9 cellular contexts compared by ENCODE assay signal in the genomic region with DNA sequence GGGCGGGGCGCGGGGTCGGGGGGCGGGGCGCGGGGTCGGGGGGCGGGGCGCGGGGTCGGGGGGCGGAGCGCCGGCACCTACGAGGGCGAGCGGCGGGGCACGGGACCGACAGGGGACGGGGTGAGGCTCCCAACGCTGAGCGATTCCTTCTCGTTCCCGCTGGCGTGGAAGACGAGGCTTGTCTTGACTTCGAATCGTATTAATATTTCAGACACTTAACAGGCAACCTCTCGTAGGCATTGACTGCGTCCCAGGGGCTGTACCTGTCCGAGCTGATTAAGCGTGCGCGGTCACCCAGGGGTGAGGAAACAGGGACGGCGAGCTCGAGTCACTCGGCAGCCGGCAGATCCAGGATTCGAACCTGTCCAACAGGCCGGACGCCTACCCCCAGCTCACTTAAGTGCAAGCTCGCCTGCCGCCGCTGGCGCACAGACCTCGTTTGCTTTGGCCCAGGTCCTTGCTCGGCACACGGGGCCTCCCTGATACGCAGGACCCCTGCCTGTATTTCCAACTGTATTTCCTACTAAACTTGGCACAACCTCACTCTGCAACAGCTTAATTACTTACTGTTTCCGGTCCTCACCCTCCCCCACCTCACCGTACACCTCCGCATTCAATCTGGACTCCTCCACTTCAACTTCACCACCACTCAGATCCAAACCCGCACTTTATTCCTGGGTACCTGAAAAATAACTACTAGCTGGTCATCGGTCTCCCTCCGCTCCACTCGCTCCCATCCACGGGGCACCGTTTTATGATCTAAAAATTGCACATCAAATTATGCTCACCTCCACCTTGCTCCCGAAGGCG. TPM values are rescaled to one million over a fixed set of nuclear protein-coding genes. Genes with fewer than 3 reads are reported as not detected.
DNase-seq lines count a peak whose midpoint lies in the region; ATAC-seq and TF ChIP-seq lines count a peak whose summit lies in the region.
"Had no signal": no experiment of that assay in that cellular context is flagged by ENCODE, and none has a peak within 500 bp of the region (broad histone marks: within the 10 kb centered on the region; RNA-seq: fewer than 3 reads in every experiment).

No MANE protein-coding gene starts in this region.

- no peaks in the 10 kb centered on the region for H3K9me3 Mint-ChIP-seq in CD8-positive, alpha-beta T cell

- H3K36me3 Mint-ChIP-seq in CD8-positive, alpha-beta T cell: peaks cover 21% of the 10 kb centered on the region

- peak overlapping the region; percentile 64 for H3K27ac ChIP-seq in CD8-positive, alpha-beta T cell (ENCODE audit: low read depth, low read length)
- H3K27ac ChIP-seq in breast epithelium (peak overlapping the region; percentile 94 to 98), spleen (peak overlapping the region; percentile 66 to 98 (median 90))

- TF ChIP-seq POLR2A in breast epithelium (IDR thresholded peaks at IDR 0.05) (peak; percentile 59), spleen (IDR thresholded peaks at IDR 0.05) (peak in 1 of 3 donors; percentile 47)

- peak overlapping the region; percentile 86 for H3K27ac Mint-ChIP-seq in CD8-positive, alpha-beta T cell

- peak overlapping the region; percentile 85 for H3K4me3 Mint-ChIP-seq in CD8-positive, alpha-beta T cell

- no peak for TF ChIP-seq CTCF in CD8-positive, alpha-beta T cell (IDR thresholded peaks at IDR 0.05)
- peak in 1 of 3 donors; percentile 11 for TF ChIP-seq CTCF in breast epithelium (IDR thresholded peaks at IDR 0.05)
- TF ChIP-seq CTCF in kidney epithelial cell (IDR thresholded peaks at IDR 0.05; ENCODE audit: insufficient read depth, low read length, poor library complexity, severe bottlenecking): no peak
- peak in 1 of 11 experiments; percentile 11 for TF ChIP-seq CTCF in spleen (IDR thresholded peaks at IDR 0.05 in 8 of 11, conservative IDR thresholded peaks at IDR 0.05 in 3 of 11)

- peaks cover 40% of the 10 kb centered on the region for H3K4me1 Mint-ChIP-seq in CD8-positive, alpha-beta T cell (ENCODE audit: low read depth)

- POLR2A ChIA-PET in CD8-positive, alpha-beta T cell (lab: Charles Lee): interaction anchor here (0.8 to 1.3 kb wide), 2 partner anchors 119 to 155 kb away, joined by 3 to 5 read pairs; partner anchors contain the start of gene KLF15

- peak overlapping the region; percentile 69 for H3K4me3 ChIP-seq in CD8-positive, alpha-beta T cell (ENCODE audit: low read depth, low read length)
- H3K4me3 ChIP-seq in breast epithelium (peak overlapping the region; percentile 58 to 76 (median 74)), kidney epithelial cell (ENCODE audit: low read depth, low read length) (peak overlapping the region; percentile 67), spleen (peak overlapping the region; percentile 43 to 90 (median 59))

- CTCF ChIA-PET in CD8-positive, alpha-beta T cell (lab: Charles Lee): interaction anchor here (1.0 kb wide), 1 partner anchor 11 kb away, joined by 3 read pairs; no protein-coding TSS in a partner anchor

- H3K4me1 ChIP-seq in CD8-positive, alpha-beta T cell (ENCODE audit: insufficient read depth, low read length): peaks cover 37% of the 10 kb centered on the region
- H3K4me1 ChIP-seq in breast epithelium (peaks cover 4 to 20% of the 10 kb centered on the region in 2 donors), spleen (peaks cover 32 to 63% (median 46%) of the 10 kb centered on the region in 6 donors)

- peak in 1 of 7 experiments; percentile 41 for DNase-seq in CD8-positive, alpha-beta T cell
- DNase-seq in breast epithelium (ENCODE audit: low spot score in 2 of 2): peak; percentile 63 to 64
- DNase-seq in kidney epithelial cell (ENCODE audit: low read depth): no peak
- DNase-seq in spleen: peak; percentile 96
- DNase-seq in GM19238 (ENCODE audit: insufficient read length, low spot score): no peak

- intact Hi-C loops in CD8-positive, alpha-beta T cell (cut with DNase I, micrococcal nuclease): loop anchor here (1.0 to 10.0 kb wide), 11 partner anchors 176 to 1678 kb away; partner anchors contain the start of genes ABTB1 (in 2 of the 2), EEFSEC (in 1 of the 2), PLXNA1 (in 1 of the 2) and SEC61A1 (in 1 of the 2)
- intact Hi-C loops in breast epithelium (cut with DNase I; ENCODE audit: low total_unique reads): loop anchor here (10.0 kb wide), 1 partner anchor 308 kb away; no protein-coding TSS in a partner anchor
- intact Hi-C loops in spleen (cut with DNase I; ENCODE audit: low total_unique reads): no loop called here

- no peaks in the 10 kb centered on the region for H3K9me3 ChIP-seq in CD8-positive, alpha-beta T cell (ENCODE audit: low read length)
- H3K9me3 ChIP-seq in breast epithelium (no peaks in the 10 kb centered on the region), spleen (no peaks in the 10 kb centered on the region)

- H3K27me3 Mint-ChIP-seq in CD8-positive, alpha-beta T cell (ENCODE audit: low read depth): no peaks in the 10 kb centered on the region

- no peaks in the 10 kb centered on the region for H3K36me3 ChIP-seq in CD8-positive, alpha-beta T cell (ENCODE audit: insufficient read depth, low read length)
- H3K36me3 ChIP-seq in breast epithelium (no peaks in the 10 kb centered on the region), kidney epithelial cell (ENCODE audit: control insufficient read depth, insufficient read depth, low read length) (no peaks in the 10 kb centered on the region), spleen (peaks cover 0 to 8% (median 5%) of the 10 kb centered on the region in 6 donors)

- peak; percentile 2 for ATAC-seq in CD8-positive, alpha-beta T cell
- ATAC-seq in GM19463 (IDR thresholded peaks at IDR 0.05; ENCODE audit: unreplicated experiment) (peak; percentile 20), HG03521 (IDR thresholded peaks at IDR 0.05; ENCODE audit: unreplicated experiment) (peak; percentile 24)

- WGBS in spleen, 5 donors: 13 to 21% (median 18%) methylated on average over 37 to 56 of the region's 63 CpGs

- H3K27me3 ChIP-seq in CD8-positive, alpha-beta T cell (ENCODE audit: insufficient read depth, low read length): no peaks in the 10 kb centered on the region
- H3K27me3 ChIP-seq in breast epithelium (no peaks in the 10 kb centered on the region), kidney epithelial cell (ENCODE audit: control insufficient read depth, insufficient read depth, low read length) (no peaks in the 10 kb centered on the region), spleen (replicated peaks in 1 of 7) (no peaks in the 10 kb centered on the region)

TF ChIP-seq in PFSK-1, 5 proteins besides CTCF, POLR2A, EP300 and RAD21:
- TF ChIP-seq TAF1 (IDR thresholded peaks at IDR 0.05; ENCODE audit: borderline replicate concordance, insufficient read depth, low read length): no peak
- no peak for TF ChIP-seq REST (IDR thresholded peaks at IDR 0.05; ENCODE audit: insufficient read depth in 1 of 2, low read depth in 2 of 2, low read length in 2 of 2)
- no peak for TF ChIP-seq FOXP2 (optimal IDR thresholded peaks at IDR 0.05; ENCODE audit: borderline replicate concordance, extremely low read depth, extremely low read length, insufficient read depth)
- TF ChIP-seq SIN3A (IDR thresholded peaks at IDR 0.05; ENCODE audit: borderline replicate concordance, insufficient read depth, low read length): no peak
- 0 out of 2 replicates have a peak, but pooled peaks have one; percentile 44 for TF ChIP-seq POLR2AphosphoS5 (IDR thresholded peaks at IDR 0.05; ENCODE audit: low read depth, low read length)
TF ChIP-seq in PFSK-1: peak in this region for 1.

RNA-seq across cellular contexts. Expression of gene ZXDC, which starts 0.7 kb away (rescaled TPM):
- 10 to 100 TPM; 60.7 to 62.8 TPM for total RNA-seq in CD8-positive, alpha-beta T cell
- 15.9 TPM for polyA plus RNA-seq in PFSK-1 (2012; ENCODE audit: insufficient read length, low read depth)
- total RNA-seq in breast epithelium: 10 to 100 TPM; 37.6 to 42.4 (median 39.0) TPM
- 38.4 and 39.4 TPM in 2 replicates for total RNA-seq in kidney epithelial cell
- total RNA-seq in spleen: 10 to 100 TPM; 32.4 to 75.3 (median 50.0) TPM
- polyA plus RNA-seq in spleen: 10 to 100 TPM in 2 of 3 donors, 1 to 10 TPM in 1; 7.5 to 14.6 (median 13.2) TPM

RNA-seq across cellular contexts. Expression of gene UROC1, which starts 41.2 kb away (rescaled TPM):
- not detected for total RNA-seq in CD8-positive, alpha-beta T cell
- polyA plus RNA-seq in PFSK-1 (2012; ENCODE audit: insufficient read length, low read depth): not detected
- total RNA-seq in breast epithelium (not detected), kidney epithelial cell (not detected in 2 replicates), spleen (under 1 TPM in 1 of 7 donors, not detected in 6; 0.16 TPM)
- polyA plus RNA-seq in spleen: under 1 TPM; 0.02 to 0.03 (median 0.02) TPM
- total RNA-seq: T-helper 2 cell treated with Interferon-gamma antibody and Interleukin-4, amounts not matched to agents 100 ng/mL and 5 ng/mL, for 36 hours had no signal

RNA-seq across cellular contexts. Expression of gene CHST13, which starts 47.6 kb away (rescaled TPM):
- not detected for total RNA-seq in CD8-positive, alpha-beta T cell
- polyA plus RNA-seq in PFSK-1 (2012; ENCODE audit: insufficient read length, low read depth): not detected
- total RNA-seq in breast epithelium (under 1 TPM in 2 of 3 donors, not detected in 1; 0.29 to 0.80 TPM), kidney epithelial cell (1.1 TPM in 1 of 2 replicates, not detected in the other), spleen (10 to 100 TPM in 1 of 7 donors, 1 to 10 TPM in 6; 2.4 to 11.2 (median 5.6) TPM)
- 1 to 10 TPM in 2 of 3 donors, under 1 TPM in 1; 0.26 to 1.8 (median 1.0) TPM for polyA plus RNA-seq in spleen
- total RNA-seq: T-helper 2 cell treated with Interferon-gamma antibody and Interleukin-4, amounts not matched to agents 100 ng/mL and 5 ng/mL, for 36 hours had no signal

Comparison
In these comparisons a context has a peak if more than half of its experiments do, and no peak if none do; other contexts are left out.
1. DNase-seq: peak in breast epithelium (2 of 2) and spleen (single experiment); none in kidney epithelial cell (single experiment) and GM19238 (single experiment).
2. Peak in every context shown above with its lines, with median percentiles within 50 percentile points of each other: ATAC-seq, H3K27ac ChIP-seq and H3K4me3 ChIP-seq.